28 cellular contexts compared by ENCODE assay signal in genomic region chr10:95256268-95256667, GRCh38.
"Had no signal": no experiment of that assay in that cellular context is flagged by ENCODE, and none has a peak within 500 bp of the region (broad histone marks: within the 10 kb centered on the region; RNA-seq: fewer than 3 reads in every experiment).

No MANE protein-coding gene starts in this region.

- ATAC-seq: activated naive CD4-positive, alpha-beta T cell treated with anti-CD3 and anti-CD28 coated beads, Interleukin-2, amount 50 U/mL, for 72 hours; activated T-cell treated with anti-CD3 and anti-CD28 coated beads, Interleukin-2, amount 50 U/mL, for 72 hours; effector memory CD8-positive, alpha-beta T cell; gastroesophageal sphincter; heart right ventricle; WTC11 had no signal

- H3K27ac ChIP-seq: coronary artery, esophagus squamous epithelium, gastroesophageal sphincter, heart right ventricle, hepatocyte, VCaP had no signal

- FAIRE-seq: bronchial epithelial cell had no signal

- H3K4me3 ChIP-seq: ascending aorta, coronary artery, esophagus squamous epithelium, gastroesophageal sphincter, heart right ventricle, hepatocyte had no signal

- H3K27me3 ChIP-seq: ascending aorta, esophagus squamous epithelium, gastroesophageal sphincter, heart right ventricle, hepatocyte had no signal

- H2AFZ ChIP-seq: hepatocyte had no signal

- H3K4me2 ChIP-seq: hepatocyte had no signal

- DNase-seq: activated CD4-positive, alpha-beta memory T cell treated with anti-CD3 and anti-CD28 coated beads, Interleukin-2, amount 10 ng/mL, durations not matched to agents 7 days and 5 days; activated CD4-positive, alpha-beta T cell treated with anti-CD3 and anti-CD28 coated beads for 1 hour; activated CD4-positive, alpha-beta T cell treated with anti-CD3 and anti-CD28 coated beads for 4 hours; activated CD4-positive, alpha-beta T cell treated with anti-CD3 and anti-CD28 coated beads, Interleukin-2, amount 10 ng/mL, durations not matched to agents 7 days and 5 days; activated CD4-positive, alpha-beta T cell treated with anti-CD3 and anti-CD28 coated beads, Interleukin-2, amount 50 U/mL, for 4 hours; activated CD8-positive, alpha-beta memory T cell treated with anti-CD3 and anti-CD28 coated beads, Interleukin-2, amount 50 U/mL, for 48 hours; activated gamma-delta T cell; activated naive CD4-positive, alpha-beta T cell; activated naive CD4-positive, alpha-beta T cell treated with anti-CD3 and anti-CD28 coated beads, Interleukin-2, amount 10 ng/mL, durations not matched to agents 7 days and 5 days; activated naive CD8-positive, alpha-beta T cell treated with anti-CD3 and anti-CD28 coated beads, Interleukin-2, amount 10 ng/mL, durations not matched to agents 7 days and 5 days; activated T-cell treated with anti-CD3 and anti-CD28 coated beads for 4 hours; activated T-cell treated with anti-CD3 and anti-CD28 coated beads, Interleukin-2, amount 50 U/mL, for 24 hours; activated T-cell treated with anti-CD3 and anti-CD28 coated beads, Interleukin-2, amount 50 U/mL, for 72 hours; dermis blood vessel endothelial cell; effector CD4-positive, alpha-beta T cell; effector memory CD8-positive, alpha-beta T cell; esophagus squamous epithelium; foreskin melanocyte; heart right ventricle; T-helper 2 cell had no signal
